Comparison of ENCODE assay signal across 8 cellular contexts in genomic region chr19:47110521-47111080, GRCh38. TPM values are rescaled to one million over a fixed set of nuclear protein-coding genes. Genes with fewer than 3 reads are reported as not detected.
A peak's percentile ranks its signal among the peaks of the same experiment; 100 is the strongest.
DNase-seq lines count a peak whose midpoint lies in the region; ATAC-seq and TF ChIP-seq lines count a peak whose summit lies in the region.

No MANE protein-coding gene starts in this region.

- no peak for TF ChIP-seq EP300 in neural cell (conservative IDR thresholded peaks at IDR 0.05; ENCODE audit: poor library complexity, severe bottlenecking)

- no peaks in the 10 kb centered on the region for H3K9me3 Mint-ChIP-seq in activated CD4-positive, alpha-beta T cell treated with anti-CD3 and anti-CD28 coated beads, Interleukin-2, amount 10 ng/mL, durations not matched to agents 7 days and 5 days

- no peak overlapping the region for H2AFZ ChIP-seq in neural cell (ENCODE audit: low read depth, low read length)

- DNase-seq in stimulated activated CD4-positive, alpha-beta T cell treated with anti-CD3 and anti-CD28 coated beads, Interleukin-12 subunit alpha, Interleukin-12 subunit beta, amount 100 ng/mL, for 4 hours, result peak; percentile 49
- DNase-seq in stimulated activated CD4-positive, alpha-beta T cell treated with anti-CD3 and anti-CD28 coated beads, Interleukin-2, amount 100 ng/mL, for 48 hours, result no peak
- peak; percentile 42 for DNase-seq in activated CD4-positive, alpha-beta T cell treated with anti-CD3 and anti-CD28 coated beads, Interleukin-2, amount 10 ng/mL, durations not matched to agents 7 days and 5 days
- DNase-seq in effector CD8-positive, alpha-beta T cell (lab: John Stamatoyannopoulos, UW), result peak; percentile 11

- TF ChIP-seq RAD21 in neural cell (conservative IDR thresholded peaks at IDR 0.05), result no peak

- H3K36me3 Mint-ChIP-seq in activated CD4-positive, alpha-beta T cell treated with anti-CD3 and anti-CD28 coated beads, Interleukin-2, amount 10 ng/mL, durations not matched to agents 7 days and 5 days (ENCODE audit: low read depth), result peaks cover 47% of the 10 kb centered on the region

- H3K4me1 Mint-ChIP-seq in activated CD4-positive, alpha-beta T cell treated with anti-CD3 and anti-CD28 coated beads, Interleukin-2, amount 10 ng/mL, durations not matched to agents 7 days and 5 days, result peaks cover 55% of the 10 kb centered on the region

- H3K9ac ChIP-seq in neural cell (ENCODE audit: low read length), result peak overlapping the region; percentile 100

- POLR2A ChIA-PET in activated CD4-positive, alpha-beta T cell treated with anti-CD3 and anti-CD28 coated beads, Interleukin-2, amount 10 ng/mL, durations not matched to agents 7 days and 5 days (lab: Charles Lee), result interaction anchor here (1.2 to 3.5 kb wide), 2 partner anchors 15 to 19 kb away, joined by 3 to 15 read pairs; no protein-coding TSS in a partner anchor

- CTCF ChIA-PET in activated CD4-positive, alpha-beta T cell treated with anti-CD3 and anti-CD28 coated beads, Interleukin-2, amount 10 ng/mL, durations not matched to agents 7 days and 5 days (lab: Charles Lee), result interaction anchor here (0.5 to 1.5 kb wide), 2 partner anchors 12 to 134 kb away, joined by 3 to 4 read pairs; no protein-coding TSS in a partner anchor

- H3K36me3 ChIP-seq in neural cell (ENCODE audit: insufficient read depth, low read length), result no peaks in the 10 kb centered on the region

- no peaks in the 10 kb centered on the region for H3K27me3 Mint-ChIP-seq in activated CD4-positive, alpha-beta T cell treated with anti-CD3 and anti-CD28 coated beads, Interleukin-2, amount 10 ng/mL, durations not matched to agents 7 days and 5 days

- peaks cover 6% of the 10 kb centered on the region for H3F3A ChIP-seq in neural cell (ENCODE audit: insufficient read depth, low read length, poor library complexity, severe bottlenecking)

- no peaks in the 10 kb centered on the region for H4K20me1 ChIP-seq in neural cell (ENCODE audit: insufficient read depth)

- H3K4me2 ChIP-seq in neural cell (ENCODE audit: low read length), result peak overlapping the region; percentile 97

- H3K9me2 ChIP-seq in neural cell (ENCODE audit: insufficient read depth, low read length), result no peaks in the 10 kb centered on the region

- peak overlapping the region; percentile 93 for H3K4me3 Mint-ChIP-seq in activated CD4-positive, alpha-beta T cell treated with anti-CD3 and anti-CD28 coated beads, Interleukin-2, amount 10 ng/mL, durations not matched to agents 7 days and 5 days

- no peaks in the 10 kb centered on the region for H3K27me3 ChIP-seq in neural cell (ENCODE audit: insufficient read depth, low read depth, low read length)

- peaks cover 45% of the 10 kb centered on the region for H3K79me2 ChIP-seq in neural cell (replicated peaks; ENCODE audit: insufficient read depth, low read length)

- H3K9me3 ChIP-seq in neural cell (ENCODE audit: low read length), result no peaks in the 10 kb centered on the region

- no peak for TF ChIP-seq CTCF in neural cell (IDR thresholded peaks at IDR 0.05; ENCODE audit: poor library complexity, severe bottlenecking)

- peak overlapping the region; percentile 100 for H3K27ac Mint-ChIP-seq in activated CD4-positive, alpha-beta T cell treated with anti-CD3 and anti-CD28 coated beads, Interleukin-2, amount 10 ng/mL, durations not matched to agents 7 days and 5 days

- H3K4me3 ChIP-seq in neural cell (ENCODE audit: low read length), result peak overlapping the region; percentile 90

- H3K27ac ChIP-seq in neural cell (ENCODE audit: low read length), result peak overlapping the region; percentile 100

- ATAC-seq in HG02610 (IDR thresholded peaks at IDR 0.05; ENCODE audit: unreplicated experiment), result no peak
- no peak for ATAC-seq in HG03045 (IDR thresholded peaks at IDR 0.05; ENCODE audit: unreplicated experiment)
- no peak for ATAC-seq in GM19463 (IDR thresholded peaks at IDR 0.05; ENCODE audit: unreplicated experiment)

TF ChIP-seq in neural cell, 6 proteins besides CTCF, POLR2A, EP300 and RAD21:
- TF ChIP-seq TAF1 (IDR thresholded peaks at IDR 0.05; ENCODE audit: low read depth) (no peak), EZH2 (IDR thresholded peaks at IDR 0.05; ENCODE audit: borderline replicate concordance, insufficient read depth, low read length, poor library complexity, severe bottlenecking) (no peak), SMC3 (conservative IDR thresholded peaks at IDR 0.05; ENCODE audit: poor library complexity) (no peak), POLR2AphosphoS5 (IDR thresholded peaks at IDR 0.05) (no peak), MXI1 (conservative IDR thresholded peaks at IDR 0.05; ENCODE audit: poor library complexity, severe bottlenecking) (no peak), REST (IDR thresholded peaks at IDR 0.05; ENCODE audit: borderline replicate concordance) (no peak)

RNA-seq across cellular contexts. Expression of gene ZC3H4, which starts 3.0 kb away (rescaled TPM):
- 100 to 1,000 TPM in 1 of 2 experiments, 10 to 100 TPM in 1; 99.5 to 115 TPM for total RNA-seq in activated CD4-positive, alpha-beta T cell treated with anti-CD3 and anti-CD28 coated beads, Interleukin-2, amount 10 ng/mL, durations not matched to agents 7 days and 5 days
- 5.1 and 5.4 TPM in 2 replicates for polyA plus RNA-seq in neural cell
- 23.5 and 27.5 TPM in 2 replicates for polyA minus RNA-seq in neural cell

RNA-seq across cellular contexts. Expression of gene SAE1, which starts 20.0 kb away (rescaled TPM):
- total RNA-seq in activated CD4-positive, alpha-beta T cell treated with anti-CD3 and anti-CD28 coated beads, Interleukin-2, amount 10 ng/mL, durations not matched to agents 7 days and 5 days, result 100 to 1,000 TPM; 162 to 168 TPM
- 177 and 178 TPM in 2 replicates for polyA plus RNA-seq in neural cell
- 115 and 127 TPM in 2 replicates for polyA minus RNA-seq in neural cell

Comparison
In these comparisons a context has a peak if more than half of its experiments do, and no peak if none do; other contexts are left out.
1. DNase-seq: peak in stimulated activated CD4-positive, alpha-beta T cell treated with anti-CD3 and anti-CD28 coated beads, Interleukin-12 subunit alpha, Interleukin-12 subunit beta, amount 100 ng/mL, for 4 hours (single experiment), activated CD4-positive, alpha-beta T cell treated with anti-CD3 and anti-CD28 coated beads, Interleukin-2, amount 10 ng/mL, durations not matched to agents 7 days and 5 days (single experiment) and effector CD8-positive, alpha-beta T cell (single experiment); none in stimulated activated CD4-positive, alpha-beta T cell treated with anti-CD3 and anti-CD28 coated beads, Interleukin-2, amount 100 ng/mL, for 48 hours (0 of 2).